Comparison of ENCODE assay signal across 2 cellular contexts in genomic region chr2:224185023-224185601, GRCh38.
TF ChIP-seq lines count a peak whose summit lies in the region.

No MANE protein-coding gene starts in this region.

TF ChIP-seq in GM23338, 12 proteins besides CTCF, POLR2A, EP300 and RAD21 (continued from another document):
- TF ChIP-seq STAT1 (IDR thresholded peaks at IDR 0.05; ENCODE audit: unreplicated experiment) (no peak), ZNF114 (CRISPR knock-in tag; IDR thresholded peaks at IDR 0.05) (no peak), EZH2phosphoT487 (IDR thresholded peaks at IDR 0.05; ENCODE audit: unreplicated experiment) (no peak), REST (IDR thresholded peaks at IDR 0.05; ENCODE audit: unreplicated experiment) (no peak), POLR2AphosphoS5 (IDR thresholded peaks at IDR 0.05; ENCODE audit: low read depth) (no peak), ZNF462 (CRISPR knock-in tag; IDR thresholded peaks at IDR 0.05) (no peak), EZH2 (IDR thresholded peaks at IDR 0.05; ENCODE audit: low read depth, unreplicated experiment) (no peak), JUNB (IDR thresholded peaks at IDR 0.05; ENCODE audit: unreplicated experiment) (no peak), NANOG (IDR thresholded peaks at IDR 0.05; ENCODE audit: borderline replicate concordance) (no peak)

TF ChIP-seq in H1, 55 proteins besides CTCF, POLR2A, EP300 and RAD21 (continued from another document):
- TF ChIP-seq SIRT6 (IDR thresholded peaks at IDR 0.05; ENCODE audit: low read length) (no peak), RBBP5 (IDR thresholded peaks at IDR 0.05; ENCODE audit: borderline replicate concordance, low read depth, low read length) (no peak), SUZ12 (IDR thresholded peaks at IDR 0.05; ENCODE audit: low read length) (no peak), GTF2F1 (IDR thresholded peaks at IDR 0.05; ENCODE audit: borderline replicate concordance, low read depth, low read length) (no peak), CREB1 (IDR thresholded peaks at IDR 0.05) (no peak), TEAD4 (IDR thresholded peaks at IDR 0.05; ENCODE audit: low read depth, low read length) (no peak), BCL11A (IDR thresholded peaks at IDR 0.05; ENCODE audit: low read depth in 2 of 2, low read length in 2 of 2) (no peak), EZH2 (IDR thresholded peaks at IDR 0.05; ENCODE audit: low read depth, low read length, severe bottlenecking) (no peak)
